22 cellular contexts compared by ENCODE assay signal in genomic region chr4:148790246-148790645, GRCh38.
DNase-seq lines count a peak whose midpoint lies in the region; ATAC-seq and TF ChIP-seq lines count a peak whose summit lies in the region.
"Had no signal": no experiment of that assay in that cellular context is flagged by ENCODE, and none has a peak within 500 bp of the region (broad histone marks: within the 10 kb centered on the region; RNA-seq: fewer than 3 reads in every experiment).

No MANE protein-coding gene starts in this region.

- H3K27ac ChIP-seq in IMR-90 (ENCODE audit: insufficient read depth, low read length) (0 out of 2 replicates have a peak overlapping the region, but pooled peaks have one; percentile 5), left lung (peak overlapping the region; percentile 50 to 57), trophoblast cell (ENCODE audit: low read depth, low read length) (no peak overlapping the region)

- TF ChIP-seq CTCF in IMR-90 (conservative IDR thresholded peaks at IDR 0.05; ENCODE audit: low read depth, low read length) (no peak), left lung (IDR thresholded peaks at IDR 0.05) (no peak)

- CTCF ChIA-PET in IMR-90 (lab: Yijun Ruan, JAX), result interaction anchor here (0.6 to 0.7 kb wide), 2 partner anchors 455 to 586 kb away, joined by 4 to 6 read pairs; no protein-coding TSS in a partner anchor

- H3K9me1 ChIP-seq in IMR-90 (ENCODE audit: insufficient read depth, low read length), result no peaks in the 10 kb centered on the region; the same call in 1 of the 2 replicates

- H3K4me3 ChIP-seq in IMR-90 (ENCODE audit: insufficient read depth, low read depth, low read length) (no peak overlapping the region), left lung (no peak overlapping the region), trophoblast cell (ENCODE audit: low read depth, low read length) (no peak overlapping the region)
- H3K4me3 ChIP-seq: GM12878, MG63 had no signal

- no peak overlapping the region for H3K56ac ChIP-seq in IMR-90 (ENCODE audit: extremely low read depth, insufficient read depth, low read length)

- H3K18ac ChIP-seq in IMR-90 (ENCODE audit: low read depth, low read length) (peak overlapping the region; percentile 96; the same call in 1 of the 2 replicates), trophoblast cell (ENCODE audit: low read length) (no peak overlapping the region)

- no peak overlapping the region for H3K14ac ChIP-seq in IMR-90 (replicated peaks; ENCODE audit: low read depth, low read length)
- no peak overlapping the region for H3K14ac ChIP-seq in trophoblast cell (ENCODE audit: low read length)

- TF ChIP-seq POLR2A in IMR-90 (IDR thresholded peaks at IDR 0.05; ENCODE audit: low read depth, low read length), result no peak

- no peak overlapping the region for H2AK9ac ChIP-seq in IMR-90 (replicated peaks; ENCODE audit: low read depth, low read length, poor library complexity)

- ATAC-seq in IMR-90 (ENCODE audit: low read depth), result no peak
- no peak for ATAC-seq in left lung
- ATAC-seq in GM18868 (IDR thresholded peaks at IDR 0.05; ENCODE audit: unreplicated experiment), result no peak
- ATAC-seq in HG02970 (IDR thresholded peaks at IDR 0.05; ENCODE audit: low FRiP score, unreplicated experiment), result no peak
- ATAC-seq in GM19351 (IDR thresholded peaks at IDR 0.05; ENCODE audit: unreplicated experiment), result no peak
- ATAC-seq: GM12878 had no signal

- intact Hi-C loops in IMR-90 (cut with micrococcal nuclease), result no loop called here
- intact Hi-C loops in left lung (cut with DNase I), result no loop called here

- H2BK120ac ChIP-seq in IMR-90 (ENCODE audit: low read depth, low read length), result peak overlapping the region; percentile 58
- H2BK120ac ChIP-seq in trophoblast cell (ENCODE audit: insufficient read depth, low read length, poor library complexity), result peak overlapping the region; percentile 35

- in situ Hi-C loops in IMR-90 (cut with MboI; ENCODE audit: low sequenced_read_pairs), result no loop called here

- H4K8ac ChIP-seq in IMR-90 (ENCODE audit: low read depth in 2 of 2, low read length in 2 of 2) (peak overlapping the region; percentile 48 to 66; a peak in 2 of 4 replicates), trophoblast cell (ENCODE audit: low read depth, low read length) (no peak overlapping the region)

- H3K9ac ChIP-seq in IMR-90 (ENCODE audit: low read depth, low read length) (no peak overlapping the region), trophoblast cell (ENCODE audit: low read length) (no peak overlapping the region)

- BruUV-seq in IMR-90 (replicated peaks; lab: Mats Ljungman, UMichigan), result no TSS peak

- WGBS in IMR-90 (ENCODE audit: extremely low coverage in 2 of 2, insufficient read length in 1 of 2), 2 experiments, result no CpG with 5 or more reads among the region's 5 CpGs
- no CpG with 5 or more reads among the region's 5 CpGs for WGBS in trophoblast cell (ENCODE audit: extremely low coverage, insufficient coverage, insufficient read length)

- H2BK15ac ChIP-seq in IMR-90 (ENCODE audit: low read depth, low read length), result 0 out of 3 replicates have a peak overlapping the region, but pooled peaks have one; percentile 60

- H3K79me2 ChIP-seq in trophoblast cell (ENCODE audit: control insufficient read depth, insufficient read depth, low read length, poor library complexity), result no peaks in the 10 kb centered on the region

- peak overlapping the region; percentile 16; the same call in 1 of the 2 replicates for H3K4ac ChIP-seq in IMR-90 (ENCODE audit: low read depth, low read length)
- no peak overlapping the region for H3K4ac ChIP-seq in trophoblast cell (ENCODE audit: low read depth, low read length)

- H3K27me3 ChIP-seq in IMR-90 (ENCODE audit: control insufficient read depth, insufficient read depth, low read length) (no peaks in the 10 kb centered on the region), left lung (no peaks in the 10 kb centered on the region), trophoblast cell (ENCODE audit: insufficient read depth, low read length) (no peaks in the 10 kb centered on the region)
- H3K27me3 ChIP-seq: MG63 had no signal

- no peaks in the 10 kb centered on the region for H4K20me1 ChIP-seq in IMR-90 (ENCODE audit: insufficient read depth, low read length)

- H2BK5ac ChIP-seq in IMR-90 (ENCODE audit: low read depth, low read length, poor library complexity, severe bottlenecking) (peak overlapping the region; percentile 62), trophoblast cell (ENCODE audit: low read depth, low read length, poor library complexity) (no peak overlapping the region)

- H2BK12ac ChIP-seq in trophoblast cell (ENCODE audit: low read length), result no peak overlapping the region

- TF ChIP-seq RAD21 in IMR-90 (IDR thresholded peaks at IDR 0.05; ENCODE audit: low read length), result no peak

- no peak overlapping the region for H2AFZ ChIP-seq in IMR-90 (replicated peaks; ENCODE audit: low read length, poor library complexity)
- H2AFZ ChIP-seq in trophoblast cell (ENCODE audit: insufficient read depth, low read length, poor library complexity), result no peak overlapping the region

- H4K91ac ChIP-seq in IMR-90 (ENCODE audit: insufficient read depth, low read depth, low read length) (peak overlapping the region; percentile 30; the same call in 1 of the 2 replicates), trophoblast cell (ENCODE audit: low read depth, low read length) (no peak overlapping the region)

- H3K4me2 ChIP-seq in IMR-90 (ENCODE audit: low read depth, low read length) (peak overlapping the region; percentile 41; the same call in 1 of the 2 replicates), trophoblast cell (ENCODE audit: low read length) (no peak overlapping the region)

- peak overlapping the region; percentile 77; the same call in 1 of the 2 replicates for H4K5ac ChIP-seq in IMR-90 (ENCODE audit: low read depth, low read length)

- no peaks in the 10 kb centered on the region for H3K9me3 ChIP-seq in IMR-90 (ENCODE audit: control insufficient read depth, insufficient read depth, low read length)
- H3K9me3 ChIP-seq in left lung, result peaks cover 0 to 3% of the 10 kb centered on the region in 2 donors
- H3K9me3 ChIP-seq in trophoblast cell (ENCODE audit: insufficient read depth, low read depth, low read length), result no peaks in the 10 kb centered on the region
- H3K9me3 ChIP-seq: MG63 had no signal

- H2AK5ac ChIP-seq in IMR-90 (ENCODE audit: low read depth, low read length), result peak overlapping the region; percentile 70; the same call in 1 of the 2 replicates
- H2AK5ac ChIP-seq in trophoblast cell (ENCODE audit: low read length), result no peak overlapping the region

- H3K4me1 ChIP-seq in IMR-90 (ENCODE audit: control insufficient read depth, insufficient read depth, low read length) (peaks cover 17% of the 10 kb centered on the region), left lung (no peaks in the 10 kb centered on the region), trophoblast cell (ENCODE audit: control insufficient read depth in 1 of 2, insufficient read depth in 2 of 2, low read length in 2 of 2) (peaks cover 2 to 6% of the 10 kb centered on the region in 2 experiments)

- no peaks in the 10 kb centered on the region for H3K36me3 ChIP-seq in IMR-90 (ENCODE audit: control insufficient read depth, insufficient read depth, low read length)
- H3K36me3 ChIP-seq in left lung, result no peaks in the 10 kb centered on the region
- no peaks in the 10 kb centered on the region for H3K36me3 ChIP-seq in trophoblast cell (ENCODE audit: control insufficient read depth in 1 of 2, insufficient read depth in 2 of 2, low read length in 2 of 2)
- H3K36me3 ChIP-seq: MG63 had no signal

- no peak overlapping the region for H3K23ac ChIP-seq in IMR-90 (ENCODE audit: low read depth, low read length)
- H3K23ac ChIP-seq in trophoblast cell (ENCODE audit: low read length), result no peak overlapping the region

- dilution Hi-C loops in IMR-90 (cut with HindIII; ENCODE audit: low sequenced_read_pairs, unreplicated experiment), result no loop called here

- H2BK20ac ChIP-seq in IMR-90 (ENCODE audit: low read depth, low read length), result peak overlapping the region; percentile 51; the same call in 1 of the 2 replicates

- POLR2A ChIA-PET in IMR-90 (lab: Charles Lee; ENCODE audit: unreplicated experiment), result no interaction called here

- H4K12ac ChIP-seq in trophoblast cell (ENCODE audit: low read depth, low read length), result no peak overlapping the region

- DNase-seq in COLO829 (ENCODE audit: low spot score), result peak; percentile 53
- DNase-seq in IMR-90, result no peak
- no peak for DNase-seq in left lung
- no peak for DNase-seq in trophoblast cell
- no peak for DNase-seq in NCI-H1417 (lab: John Stamatoyannopoulos, UW)
- DNase-seq: CD4-positive, CD25-positive, alpha-beta regulatory T cell; DMS79; EL; GDM1; H7; KBM-7; MG63; NCI-H1105 treated with DMSO at 0.1 percent for 48 hours; NCI-H2029; NCI-H446 treated with DMSO at 0.1 percent for 48 hours; NCI-H526 treated with DMSO at 0.1 percent for 48 hours; RPMI8226; SHP77 had no signal

- H3K79me1 ChIP-seq in IMR-90 (ENCODE audit: low read depth in 1 of 2, low read length in 2 of 2), result no peaks in the 10 kb centered on the region
- no peaks in the 10 kb centered on the region for H3K79me1 ChIP-seq in trophoblast cell (ENCODE audit: low read length)

TF ChIP-seq in IMR-90, 13 proteins besides CTCF, POLR2A, EP300 and RAD21:
- no peak for TF ChIP-seq NFE2L2 (IDR thresholded peaks at IDR 0.05; ENCODE audit: low read depth, low read length)
- TF ChIP-seq ELK1 (IDR thresholded peaks at IDR 0.05; ENCODE audit: borderline replicate concordance, low read depth, low read length), result no peak
- TF ChIP-seq CEBPB (IDR thresholded peaks at IDR 0.05; ENCODE audit: low read depth, low read length), result no peak
- no peak for TF ChIP-seq BHLHE40 (IDR thresholded peaks at IDR 0.05; ENCODE audit: low read depth, low read length)
- TF ChIP-seq CHD1 (IDR thresholded peaks at IDR 0.05; ENCODE audit: low read depth, low read length), result no peak
- no peak for TF ChIP-seq RFX5 (IDR thresholded peaks at IDR 0.05; ENCODE audit: low read depth, low read length)
TF ChIP-seq in IMR-90: peak in this region for 0.
